15 cellular contexts compared by ENCODE assay signal in genomic region chr7:157423886-157424565, GRCh38.
A peak's percentile ranks its signal among the peaks of the same experiment; 100 is the strongest.
DNase-seq lines count a peak whose midpoint lies in the region; ATAC-seq, FAIRE-seq and TF ChIP-seq lines count a peak whose summit lies in the region.
"Had no signal": no experiment of that assay in that cellular context is flagged by ENCODE, and none has a peak within 500 bp of the region (broad histone marks: within the 10 kb centered on the region; RNA-seq: fewer than 3 reads in every experiment).

No MANE protein-coding gene starts in this region.

- DNase-seq in heart left ventricle (peak in 2 of 5 donors; percentile 21 to 56), cardiac septum (ENCODE audit: low spot score) (no peak), RWPE2 (ENCODE audit: low spot score) (peak; percentile 51), endothelial cell of umbilical vein (ENCODE audit: low read depth, low spot score) (no peak), neuronal stem cell (ENCODE audit: low spot score) (no peak), foreskin melanocyte (no peak), amygdala (lab: John Stamatoyannopoulos, UW) (no peak)
- DNase-seq in stimulated activated CD4-positive, alpha-beta T cell treated with anti-CD3 and anti-CD28 coated beads, Interleukin-1b, Interleukin-23, amount 100 ng/mL, for 48 hours = no peak
- DNase-seq: ACHN; CD4-positive, CD25-positive, alpha-beta regulatory T cell; DMS53; GF-D8; GM23248; H9 had no signal

- H3K4me3 ChIP-seq in heart left ventricle (no peak overlapping the region), RWPE2 (ENCODE audit: severe bottlenecking) (no peak overlapping the region), endothelial cell of umbilical vein (replicated peaks in 1 of 3; ENCODE audit: insufficient read depth in 1 of 3, low read depth in 1 of 3, low read length in 3 of 3) (no peak overlapping the region), neuronal stem cell (ENCODE audit: low read length in 2 of 2) (no peak overlapping the region)
- H3K4me3 ChIP-seq: BLaER1 treated with 17β-estradiol and CSF1 and Interleukin-3, amounts not matched to agents 10 nM and 100 nM; GM23248 had no signal

- no peak overlapping the region for H3K9ac ChIP-seq in endothelial cell of umbilical vein (replicated peaks; ENCODE audit: extremely low read depth, insufficient read depth, low read length)
- H3K9ac ChIP-seq in neuronal stem cell (ENCODE audit: low read depth, low read length, poor library complexity) = no peak overlapping the region
- H3K9ac ChIP-seq: GM23248 had no signal

- H2BK5ac ChIP-seq in neuronal stem cell (ENCODE audit: low read length) = peak overlapping the region; percentile 66

- H3K4me1 ChIP-seq in heart left ventricle (peaks cover 0 to 14% (median 5%) of the 10 kb centered on the region in 12 donors), RWPE2 (ENCODE audit: insufficient read depth, poor library complexity, severe bottlenecking) (no peaks in the 10 kb centered on the region), endothelial cell of umbilical vein (ENCODE audit: control insufficient read depth, extremely low read depth, insufficient read depth, low read length) (peaks cover 17% of the 10 kb centered on the region), neuronal stem cell (ENCODE audit: control insufficient read depth in 2 of 2, insufficient read depth in 1 of 2, low read depth in 1 of 2, low read length in 2 of 2) (peaks cover 0 to 6% of the 10 kb centered on the region in 2 donors)

- no peaks in the 10 kb centered on the region for H3K9me1 ChIP-seq in endothelial cell of umbilical vein (replicated peaks; ENCODE audit: control insufficient read depth, extremely low read depth, insufficient read depth, low read length)

- peak overlapping the region; percentile 56 for H3K14ac ChIP-seq in neuronal stem cell (ENCODE audit: low read length)

- POLR2A ChIA-PET in endothelial cell of umbilical vein (lab: Charles Lee) = no interaction called here

- no peaks in the 10 kb centered on the region for H3K9me3 ChIP-seq in heart left ventricle
- no peaks in the 10 kb centered on the region for H3K9me3 ChIP-seq in RWPE2 (ENCODE audit: severe bottlenecking)
- H3K9me3 ChIP-seq in endothelial cell of umbilical vein (replicated peaks; ENCODE audit: control insufficient read depth, insufficient read depth, low read length) = no peaks in the 10 kb centered on the region
- peaks cover 0 to 2% of the 10 kb centered on the region in 2 donors for H3K9me3 ChIP-seq in neuronal stem cell (replicated peaks in 1 of 2; ENCODE audit: control insufficient read depth in 2 of 2, insufficient read depth in 1 of 2, low read depth in 1 of 2, low read length in 2 of 2)
- H3K9me3 ChIP-seq: BLaER1 treated with 17β-estradiol and CSF1 and Interleukin-3, amounts not matched to agents 10 nM and 100 nM had no signal

- no peak for FAIRE-seq in endothelial cell of umbilical vein (lab: Jason Lieb, UNC)

- no peak overlapping the region for H3K4ac ChIP-seq in neuronal stem cell (ENCODE audit: low read length)

- no peaks in the 10 kb centered on the region for H3K79me2 ChIP-seq in endothelial cell of umbilical vein (ENCODE audit: control insufficient read depth, insufficient read depth, low read length)

- CTCF ChIA-PET in endothelial cell of umbilical vein (lab: Charles Lee) = no interaction called here

- no peaks in the 10 kb centered on the region for H3K79me1 ChIP-seq in neuronal stem cell (ENCODE audit: low read depth, low read length)

- ATAC-seq in heart left ventricle (no peak), RWPE2 (ENCODE audit: low read depth) (no peak)

- H2BK12ac ChIP-seq in neuronal stem cell (ENCODE audit: low read length) = peak overlapping the region; percentile 58

- H3K36me3 ChIP-seq in heart left ventricle (peaks cover 0 to 21% (median 7%) of the 10 kb centered on the region in 9 donors), RWPE2 (ENCODE audit: low read depth) (no peaks in the 10 kb centered on the region), endothelial cell of umbilical vein (ENCODE audit: control insufficient read depth in 2 of 2, extremely low read depth in 1 of 2, insufficient read depth in 2 of 2, low read length in 2 of 2) (no peaks in the 10 kb centered on the region), neuronal stem cell (replicated peaks in 1 of 2; ENCODE audit: control insufficient read depth in 2 of 2, insufficient read depth in 2 of 2, low read length in 2 of 2) (peaks cover 2 to 3% of the 10 kb centered on the region in 2 donors)

- TF ChIP-seq POLR2A in heart left ventricle (IDR thresholded peaks at IDR 0.05) (no peak), endothelial cell of umbilical vein (IDR thresholded peaks at IDR 0.05; ENCODE audit: low read depth, low read length) (no peak)

- H3K27me3 ChIP-seq in heart left ventricle = no peaks in the 10 kb centered on the region
- no peaks in the 10 kb centered on the region for H3K27me3 ChIP-seq in RWPE2 (ENCODE audit: insufficient read depth, poor library complexity, severe bottlenecking)
- no peaks in the 10 kb centered on the region for H3K27me3 ChIP-seq in endothelial cell of umbilical vein (ENCODE audit: control insufficient read depth in 2 of 2, insufficient read depth in 2 of 2, low read length in 2 of 2)
- no peaks in the 10 kb centered on the region for H3K27me3 ChIP-seq in neuronal stem cell (ENCODE audit: control insufficient read depth in 3 of 3, insufficient read depth in 3 of 3, low read depth in 1 of 3, low read length in 3 of 3)

- H4K20me1 ChIP-seq in endothelial cell of umbilical vein (replicated peaks; ENCODE audit: control insufficient read depth, extremely low read depth, insufficient read depth, low read length) = no peaks in the 10 kb centered on the region

- no peak overlapping the region for H2BK120ac ChIP-seq in neuronal stem cell (ENCODE audit: low read depth, low read length)

- H4K8ac ChIP-seq in neuronal stem cell (ENCODE audit: low read depth, low read length) = peak overlapping the region; percentile 92

- no peak overlapping the region for H2AFZ ChIP-seq in endothelial cell of umbilical vein (ENCODE audit: low read depth, low read length)
- no peak overlapping the region for H2AFZ ChIP-seq in neuronal stem cell (ENCODE audit: low read length)
- H2AFZ ChIP-seq: GM23248 had no signal

- intact Hi-C loops in heart left ventricle (cut with DNase I) (no loop called here), cardiac septum (cut with DNase I) (no loop called here), endothelial cell of umbilical vein (cut with micrococcal nuclease) (no loop called here)

- TF ChIP-seq CTCF in heart left ventricle (IDR thresholded peaks at IDR 0.05) (no peak), RWPE2 (IDR thresholded peaks at IDR 0.05; ENCODE audit: poor library complexity, severe bottlenecking) (no peak), endothelial cell of umbilical vein (IDR thresholded peaks at IDR 0.05; ENCODE audit: extremely low read depth in 1 of 2, insufficient read depth in 1 of 2, low read depth in 1 of 2, low read length in 2 of 2) (no peak)

- WGBS in heart left ventricle, 4 donors = 77 to 88% (median 84%) methylated on average over 19 to 31 of the region's 31 CpGs
- WGBS in neuronal stem cell (ENCODE audit: extremely low coverage in 2 of 2, insufficient read length in 2 of 2, insufficient replicate concordance in 1 of 2), 2 donors = no CpG with 5 or more reads among the region's 31 CpGs

- H4K91ac ChIP-seq in neuronal stem cell (ENCODE audit: low read depth, low read length, poor library complexity) = no peak overlapping the region

- dilution Hi-C loops in endothelial cell of umbilical vein (cut with MboI; ENCODE audit: extremely low pct_ligation_motif_present, low sequenced_read_pairs) = no loop called here

- H3K27ac ChIP-seq in heart left ventricle (peak overlapping the region in 9 of 12 donors; percentile 4 to 69 (median 34)), RWPE2 (ENCODE audit: poor library complexity, severe bottlenecking) (no peak overlapping the region), endothelial cell of umbilical vein (ENCODE audit: insufficient read depth, low read depth, low read length) (peak overlapping the region; percentile 66), neuronal stem cell (replicated peaks; ENCODE audit: low read length) (no peak overlapping the region)
- H3K27ac ChIP-seq: BLaER1 treated with 17β-estradiol and CSF1 and Interleukin-3, amounts not matched to agents 10 nM and 100 nM; GM23248 had no signal

- H2AK5ac ChIP-seq in neuronal stem cell (ENCODE audit: low read depth, low read length) = peak overlapping the region; percentile 74

- H3K4me2 ChIP-seq in endothelial cell of umbilical vein (ENCODE audit: insufficient read depth, low read length) (peak overlapping the region; percentile 72), neuronal stem cell (ENCODE audit: insufficient read depth, low read length, poor library complexity, severe bottlenecking) (no peak overlapping the region)

- H3K23ac ChIP-seq in neuronal stem cell (ENCODE audit: low read depth, low read length, poor library complexity) = no peak overlapping the region

- peak overlapping the region; percentile 71 for H3K18ac ChIP-seq in neuronal stem cell (ENCODE audit: low read length)

- no peak overlapping the region for H2BK15ac ChIP-seq in neuronal stem cell (ENCODE audit: low read length)

- BruUV-seq in endothelial cell of umbilical vein (replicated peaks; lab: Mats Ljungman, UMichigan) = no TSS peak

TF ChIP-seq in endothelial cell of umbilical vein, 7 proteins besides CTCF, POLR2A, EP300 and RAD21:
- TF ChIP-seq JUN (IDR thresholded peaks at IDR 0.05; ENCODE audit: borderline replicate concordance, insufficient read depth, insufficient read length, low read depth) (no peak), GATA2 (IDR thresholded peaks at IDR 0.05; ENCODE audit: insufficient read depth, insufficient read length, low read depth, low read length) (no peak), FOS (IDR thresholded peaks at IDR 0.05; ENCODE audit: borderline replicate concordance, insufficient read depth, low read length) (no peak), EZH2 (IDR thresholded peaks at IDR 0.05; ENCODE audit: borderline replicate concordance, low read depth, low read length, severe bottlenecking) (no peak), POLR2AphosphoS5 (IDR thresholded peaks at IDR 0.05; ENCODE audit: insufficient read depth, low read depth, low read length) (no peak), MYC (IDR thresholded peaks at IDR 0.05; ENCODE audit: low read depth, low read length) (no peak)
- TF ChIP-seq, protein P1, sequence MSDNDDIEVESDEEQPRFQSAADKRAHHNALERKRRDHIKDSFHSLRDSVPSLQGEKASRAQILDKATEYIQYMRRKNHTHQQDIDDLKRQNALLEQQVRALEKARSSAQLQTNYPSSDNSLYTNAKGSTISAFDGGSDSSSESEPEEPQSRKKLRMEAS (IDR thresholded peaks at IDR 0.05; ENCODE audit: insufficient read depth, insufficient read length) = no peak

Comparison
In these comparisons a context has a peak if more than half of its experiments do, and no peak if none do; other contexts are left out.
1. H3K27ac ChIP-seq: peak in heart left ventricle (9 of 12) and endothelial cell of umbilical vein (single experiment); none in RWPE2 (single experiment) and neuronal stem cell (single experiment).